14 cellular contexts compared by ENCODE assay signal in the genomic region with DNA sequence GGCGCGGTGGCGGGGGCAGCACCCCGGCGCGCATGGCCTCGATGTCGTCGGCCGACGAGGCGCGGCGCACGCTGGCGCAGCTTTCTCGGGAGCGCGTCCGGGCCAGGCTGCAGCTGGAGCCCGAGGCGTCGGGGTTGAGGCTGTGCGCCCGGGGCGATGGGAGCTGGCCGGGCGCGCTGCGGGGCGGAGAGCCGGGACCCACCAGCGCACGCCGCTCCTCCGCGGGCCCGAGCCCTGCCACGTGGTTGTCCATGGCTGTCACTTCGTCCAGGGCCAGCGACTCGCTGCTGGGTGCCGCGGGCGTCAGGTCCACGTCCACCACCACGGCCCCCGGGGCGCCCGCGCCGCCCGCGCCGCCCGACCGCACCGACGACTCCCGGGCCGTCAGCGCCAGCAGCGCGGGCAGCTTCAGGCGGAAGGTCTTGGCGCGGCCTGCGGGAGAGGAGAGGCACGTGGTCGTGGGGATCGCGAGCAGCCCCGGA. TPM values are rescaled to one million over a fixed set of nuclear protein-coding genes. Genes with fewer than 3 reads are reported as not detected.
A peak's percentile ranks its signal among the peaks of the same experiment; 100 is the strongest.
DNase-seq lines count a peak whose midpoint lies in the region; ATAC-seq and TF ChIP-seq lines count a peak whose summit lies in the region.
"Had no signal": no experiment of that assay in that cellular context is flagged by ENCODE, and none has a peak within 500 bp of the region (broad histone marks: within the 10 kb centered on the region; RNA-seq: fewer than 3 reads in every experiment).

No MANE protein-coding gene starts in this region.

- H2AK5ac ChIP-seq in neuronal stem cell (ENCODE audit: low read depth, low read length), result no peak overlapping the region

- H3K36me3 ChIP-seq in neuronal stem cell (replicated peaks in 1 of 2; ENCODE audit: control insufficient read depth in 2 of 2, insufficient read depth in 2 of 2, low read length in 2 of 2), result no peaks in the 10 kb centered on the region
- no peaks in the 10 kb centered on the region for H3K36me3 ChIP-seq in adrenal gland (replicated peaks in 1 of 2)

- intact Hi-C loops in right cardiac atrium (cut with DNase I), result loop anchor here in 1 of 4 donors (10.0 kb wide), 1 partner anchor 53 kb away; no protein-coding TSS in a partner anchor
- intact Hi-C loops in cardiac septum (cut with DNase I), result loop anchor here (5.0 kb wide), 1 partner anchor 56 kb away; no protein-coding TSS in a partner anchor
- intact Hi-C loops in adrenal gland (cut with DNase I), result no loop called here

- no peaks in the 10 kb centered on the region for H3K9me3 Mint-ChIP-seq in endothelial cell (ENCODE audit: unreplicated experiment)
- H3K9me3 Mint-ChIP-seq: CD4-positive, alpha-beta memory T cell had no signal

- WGBS in right cardiac atrium, result 32% methylated on average over 73 of the region's 73 CpGs
- no CpG with 5 or more reads among the region's 73 CpGs for WGBS in neuronal stem cell (ENCODE audit: extremely low coverage in 2 of 2, insufficient read length in 2 of 2, insufficient replicate concordance in 1 of 2), 2 donors
- 48 to 82% (median 69%) methylated on average over 25 to 73 of the region's 73 CpGs for WGBS in adrenal gland, 4 donors

- H3K79me1 ChIP-seq in neuronal stem cell (ENCODE audit: low read depth, low read length), result peaks cover 5% of the 10 kb centered on the region

- H3K14ac ChIP-seq in neuronal stem cell (ENCODE audit: low read length), result no peak overlapping the region

- H2BK15ac ChIP-seq in neuronal stem cell (ENCODE audit: low read length), result peak overlapping the region; percentile 37

- H3K27ac Mint-ChIP-seq in endothelial cell (ENCODE audit: unreplicated experiment), result peak overlapping the region; percentile 36

- H3K4me1 ChIP-seq in right cardiac atrium (ENCODE audit: control insufficient read depth, insufficient read depth, low read length) (peaks cover 12% of the 10 kb centered on the region), neuronal stem cell (ENCODE audit: control insufficient read depth in 2 of 2, insufficient read depth in 1 of 2, low read depth in 1 of 2, low read length in 2 of 2) (peaks cover 18% of the 10 kb centered on the region in 2 donors), adrenal gland (replicated peaks in 1 of 2) (peaks cover 6 to 10% of the 10 kb centered on the region in 2 donors)
- H3K4me1 ChIP-seq: A549 had no signal

- H3K9me3 ChIP-seq in right cardiac atrium (ENCODE audit: control insufficient read depth, low read length), result no peaks in the 10 kb centered on the region
- H3K9me3 ChIP-seq in neuronal stem cell (replicated peaks in 1 of 2; ENCODE audit: control insufficient read depth in 2 of 2, insufficient read depth in 1 of 2, low read depth in 1 of 2, low read length in 2 of 2), result no peaks in the 10 kb centered on the region
- no peaks in the 10 kb centered on the region for H3K9me3 ChIP-seq in adrenal gland (replicated peaks in 1 of 3)
- H3K9me3 ChIP-seq: A549, BE2C had no signal

- H2BK12ac ChIP-seq in neuronal stem cell (ENCODE audit: low read length), result peak overlapping the region; percentile 16

- H3K4me1 Mint-ChIP-seq in endothelial cell (ENCODE audit: unreplicated experiment), result peaks cover 34% of the 10 kb centered on the region

- peak; percentile 17 to 59 (median 56) for DNase-seq in right cardiac atrium
- no peak for DNase-seq in cardiac septum (ENCODE audit: low spot score)
- no peak for DNase-seq in endothelial cell (ENCODE audit: low spot score)
- no peak for DNase-seq in neuronal stem cell (ENCODE audit: low spot score)
- DNase-seq in GM10266 (ENCODE audit: extremely low spot score), result no peak
- no peak for DNase-seq in adrenal gland
- no peak for DNase-seq in NCI-H1417 (lab: John Stamatoyannopoulos, UW)
- DNase-seq: CD4-positive, alpha-beta memory T cell; DMS79 treated with DMSO at 0.1 percent for 48 hours; EL had no signal

- H4K91ac ChIP-seq in neuronal stem cell (ENCODE audit: low read depth, low read length, poor library complexity), result no peak overlapping the region

- H2BK120ac ChIP-seq in neuronal stem cell (ENCODE audit: low read depth, low read length), result no peak overlapping the region

- H3K27me3 ChIP-seq in right cardiac atrium (ENCODE audit: control insufficient read depth, insufficient read depth) (no peaks in the 10 kb centered on the region), neuronal stem cell (ENCODE audit: control insufficient read depth in 3 of 3, insufficient read depth in 3 of 3, low read depth in 1 of 3, low read length in 3 of 3) (peaks cover 0 to 9% (median 0%) of the 10 kb centered on the region in 3 experiments), adrenal gland (no peaks in the 10 kb centered on the region)
- H3K27me3 ChIP-seq: BE2C had no signal

- no peak overlapping the region for H3K4me3 Mint-ChIP-seq in endothelial cell (ENCODE audit: unreplicated experiment)

- TF ChIP-seq CTCF in endothelial cell (IDR thresholded peaks at IDR 0.05; ENCODE audit: unreplicated experiment), result no peak
- TF ChIP-seq CTCF in GM10266 (IDR thresholded peaks at IDR 0.05; ENCODE audit: control insufficient read depth, insufficient read depth, low read depth, missing control alignments), result no peak
- no peak for TF ChIP-seq CTCF in adrenal gland (IDR thresholded peaks at IDR 0.05)

- H3K23ac ChIP-seq in neuronal stem cell (ENCODE audit: low read depth, low read length, poor library complexity), result no peak overlapping the region

- H3K4me3 ChIP-seq in right cardiac atrium (ENCODE audit: low read length) (no peak overlapping the region), neuronal stem cell (ENCODE audit: low read length in 2 of 2) (no peak overlapping the region), adrenal gland (no peak overlapping the region)
- H3K4me3 ChIP-seq: A549 had no signal

- no peak overlapping the region for H2AFZ ChIP-seq in neuronal stem cell (ENCODE audit: low read length)

- H3K27me3 Mint-ChIP-seq in endothelial cell (ENCODE audit: unreplicated experiment), result peaks cover 9% of the 10 kb centered on the region

- no peak for TF ChIP-seq POLR2A in adrenal gland (IDR thresholded peaks at IDR 0.05)

- no peak overlapping the region for H3K9ac ChIP-seq in neuronal stem cell (ENCODE audit: low read depth, low read length, poor library complexity)

- H3K36me3 Mint-ChIP-seq in endothelial cell (ENCODE audit: low read depth, unreplicated experiment), result no peaks in the 10 kb centered on the region
- H3K36me3 Mint-ChIP-seq: CD4-positive, alpha-beta memory T cell had no signal

- no peak overlapping the region for H3K4me2 ChIP-seq in neuronal stem cell (ENCODE audit: insufficient read depth, low read length, poor library complexity, severe bottlenecking)
- H3K4me2 ChIP-seq: A549 had no signal

- H2BK5ac ChIP-seq in neuronal stem cell (ENCODE audit: low read length), result no peak overlapping the region

- ATAC-seq in right cardiac atrium, result no peak
- ATAC-seq: A549, HCT116 had no signal

- no peak overlapping the region for H3K4ac ChIP-seq in neuronal stem cell (ENCODE audit: low read length)

- no peak overlapping the region for H3K18ac ChIP-seq in neuronal stem cell (ENCODE audit: low read length)

- no peak overlapping the region for H4K8ac ChIP-seq in neuronal stem cell (ENCODE audit: low read depth, low read length)

- peak overlapping the region; percentile 48 for H3K27ac ChIP-seq in right cardiac atrium (ENCODE audit: low read length)
- H3K27ac ChIP-seq in neuronal stem cell (replicated peaks; ENCODE audit: low read length), result no peak overlapping the region
- no peak overlapping the region for H3K27ac ChIP-seq in adrenal gland
- H3K27ac ChIP-seq: A549, HL-60 had no signal

RNA-seq across cellular contexts. Expression of gene KCNH2, which starts 20.0 kb away (rescaled TPM):
- total RNA-seq in right cardiac atrium (100 to 1,000 TPM; 113 to 163 (median 126) TPM), cardiac septum (61.9 TPM), endothelial cell (ENCODE audit: unreplicated experiment) (3.4 TPM), adrenal gland (10 to 100 TPM in 1 of 8 donors, 1 to 10 TPM in 7; 1.1 to 10.7 (median 4.5) TPM)
- polyA plus RNA-seq in right cardiac atrium (132 TPM), adrenal gland (10 to 100 TPM in 1 of 3 donors, 1 to 10 TPM in 2; 4.5 to 18.7 (median 6.8) TPM)
- 9.1 TPM for polyA plus RNA-seq in neuronal stem cell (2013, experiment 1 of 2)
- polyA plus RNA-seq in neuronal stem cell (2013, experiment 2 of 2), result 9.1 TPM

RNA-seq across cellular contexts. Expression of gene NOS3, which starts 32.7 kb away (rescaled TPM):
- total RNA-seq in right cardiac atrium (10 to 100 TPM; 20.5 to 80.4 (median 24.7) TPM), cardiac septum (26.5 TPM), endothelial cell (ENCODE audit: unreplicated experiment) (102 TPM), adrenal gland (10 to 100 TPM in 7 of 8 donors, 1 to 10 TPM in 1; 8.8 to 26.5 (median 15.6) TPM)
- polyA plus RNA-seq in right cardiac atrium (13.5 TPM), adrenal gland (10 to 100 TPM in 2 of 3 donors, 1 to 10 TPM in 1; 2.2 to 23.3 (median 14.9) TPM)
- polyA plus RNA-seq in neuronal stem cell (2013, experiment 1 of 2), result 5.4 TPM
- polyA plus RNA-seq in neuronal stem cell (2013, experiment 2 of 2), result 5.6 TPM

Comparison
In these comparisons a context has a peak if more than half of its experiments do, and no peak if none do; other contexts are left out.
1. DNase-seq: peak in right cardiac atrium (3 of 3); none in cardiac septum (single experiment), endothelial cell (single experiment), neuronal stem cell (single experiment), GM10266 (single experiment), adrenal gland (0 of 7) and NCI-H1417 (0 of 3).